Comparison of ENCODE assay signal across 8 cellular contexts in genomic region chr12:108854055-108854452, GRCh38. TPM values are rescaled to one million over a fixed set of nuclear protein-coding genes. Genes with fewer than 3 reads are reported as not detected.
DNase-seq lines count a peak whose midpoint lies in the region; ATAC-seq and TF ChIP-seq lines count a peak whose summit lies in the region.

No MANE protein-coding gene starts in this region.

- no peak for ATAC-seq in activated T-cell treated with anti-CD3 and anti-CD28 coated beads, Interleukin-2, amount 50 U/mL, for 4 hours
- peak; percentile 26 for ATAC-seq in left lung
- peak; percentile 12 for ATAC-seq in upper lobe of right lung
- no peak for ATAC-seq in HG03342 (IDR thresholded peaks at IDR 0.05; ENCODE audit: unreplicated experiment)

- no peak overlapping the region for H3K27ac Mint-ChIP-seq in glutamatergic neuron (ENCODE audit: unreplicated experiment)

- H3K4me3 ChIP-seq in adipocyte (ENCODE audit: low read length), result peak overlapping the region; percentile 97
- peak overlapping the region in 1 of 2 donors; percentile 1 for H3K4me3 ChIP-seq in left lung
- peak overlapping the region; percentile 5 for H3K4me3 ChIP-seq in upper lobe of right lung

- peaks cover 8% of the 10 kb centered on the region for H3K36me3 Mint-ChIP-seq in activated T-cell treated with anti-CD3 and anti-CD28 coated beads, Interleukin-2, amount 50 U/mL, for 4 hours (ENCODE audit: insufficient read depth)
- H3K36me3 Mint-ChIP-seq in glutamatergic neuron (ENCODE audit: unreplicated experiment), result peaks cover 10% of the 10 kb centered on the region

- H3K4me1 ChIP-seq in adipocyte (ENCODE audit: control insufficient read depth, insufficient read depth, low read length) (peaks cover 69% of the 10 kb centered on the region), left lung (peaks cover 61 to 84% of the 10 kb centered on the region in 2 donors), upper lobe of right lung (peaks cover 69% of the 10 kb centered on the region)

- H3K27ac ChIP-seq in left lung, result peak overlapping the region; percentile 88 to 92
- peak overlapping the region; percentile 94 for H3K27ac ChIP-seq in upper lobe of right lung

- H3K36me3 ChIP-seq in adipocyte (ENCODE audit: control insufficient read depth, insufficient read depth, low read length, severe bottlenecking) (peaks cover 22% of the 10 kb centered on the region), left lung (peaks cover 0 to 4% of the 10 kb centered on the region in 2 donors), upper lobe of right lung (peaks cover 11% of the 10 kb centered on the region)

- no peak for DNase-seq in activated T-cell treated with anti-CD3 and anti-CD28 coated beads, Interleukin-2, amount 50 U/mL, for 4 hours
- DNase-seq in activated T-cell treated with anti-CD3 and anti-CD28 coated beads for 4 hours, result no peak
- peak; percentile 90 for DNase-seq in adipocyte (ENCODE audit: low read depth)
- no peak for DNase-seq in left lung
- no peak for DNase-seq in upper lobe of right lung
- no peak for DNase-seq in glutamatergic neuron
- DNase-seq in T-helper 1 cell, result no peak

- peak overlapping the region; percentile 5 for H3K4me3 Mint-ChIP-seq in activated T-cell treated with anti-CD3 and anti-CD28 coated beads, Interleukin-2, amount 50 U/mL, for 4 hours
- H3K4me3 Mint-ChIP-seq in glutamatergic neuron (ENCODE audit: unreplicated experiment), result no peak overlapping the region

- no peaks in the 10 kb centered on the region for H3K27me3 Mint-ChIP-seq in activated T-cell treated with anti-CD3 and anti-CD28 coated beads, Interleukin-2, amount 50 U/mL, for 4 hours (ENCODE audit: low read depth)
- peaks cover 11% of the 10 kb centered on the region for H3K27me3 Mint-ChIP-seq in glutamatergic neuron (ENCODE audit: unreplicated experiment)

- H3K4me1 Mint-ChIP-seq in activated T-cell treated with anti-CD3 and anti-CD28 coated beads, Interleukin-2, amount 50 U/mL, for 4 hours (ENCODE audit: low read depth), result peaks cover 35% of the 10 kb centered on the region
- peaks cover 21% of the 10 kb centered on the region for H3K4me1 Mint-ChIP-seq in glutamatergic neuron (ENCODE audit: low read depth, unreplicated experiment)

- TF ChIP-seq CTCF in left lung (IDR thresholded peaks at IDR 0.05) (peak; percentile 23 to 32), upper lobe of right lung (IDR thresholded peaks at IDR 0.05) (peak; percentile 52), glutamatergic neuron (IDR thresholded peaks at IDR 0.05; ENCODE audit: partially characterized antibody, unreplicated experiment) (no peak)

- H3K9ac ChIP-seq in adipocyte (ENCODE audit: low read length), result peak overlapping the region; percentile 67

- no peaks in the 10 kb centered on the region for H3K9me3 Mint-ChIP-seq in activated T-cell treated with anti-CD3 and anti-CD28 coated beads, Interleukin-2, amount 50 U/mL, for 4 hours
- H3K9me3 Mint-ChIP-seq in glutamatergic neuron (ENCODE audit: unreplicated experiment), result peaks cover 18% of the 10 kb centered on the region

- H3K27me3 ChIP-seq in adipocyte (replicated peaks; ENCODE audit: control insufficient read depth, insufficient read depth, low read length) (no peaks in the 10 kb centered on the region), left lung (no peaks in the 10 kb centered on the region), upper lobe of right lung (no peaks in the 10 kb centered on the region)

- intact Hi-C loops in left lung (cut with DNase I), result no loop called here
- intact Hi-C loops in upper lobe of right lung (cut with DNase I), result no loop called here

- H3K9me3 ChIP-seq in adipocyte (ENCODE audit: control insufficient read depth, low read length), result no peaks in the 10 kb centered on the region
- no peaks in the 10 kb centered on the region for H3K9me3 ChIP-seq in left lung
- no peaks in the 10 kb centered on the region for H3K9me3 ChIP-seq in upper lobe of right lung

RNA-seq across cellular contexts. Expression of gene SSH1, which starts 3.3 kb away (rescaled TPM):
- 10 to 100 TPM; 17.0 to 20.7 (median 18.2) TPM for total RNA-seq in activated T-cell treated with anti-CD3 and anti-CD28 coated beads, Interleukin-2, amount 50 U/mL, for 4 hours
- total RNA-seq in left lung (10 to 100 TPM; 43.5 to 48.8 TPM), upper lobe of right lung (46.0 TPM), glutamatergic neuron (ENCODE audit: unreplicated experiment) (28.2 TPM)

RNA-seq across cellular contexts. Expression of gene DAO, which starts 25.8 kb away (rescaled TPM):
- total RNA-seq in activated T-cell treated with anti-CD3 and anti-CD28 coated beads, Interleukin-2, amount 50 U/mL, for 4 hours, result not detected
- total RNA-seq in left lung, result not detected
- 0.26 TPM for total RNA-seq in upper lobe of right lung
- total RNA-seq in glutamatergic neuron (ENCODE audit: unreplicated experiment), result not detected

Comparison
In these comparisons a context has a peak if more than half of its experiments do, and no peak if none do; other contexts are left out.
1. ATAC-seq: peak in left lung (single experiment) and upper lobe of right lung (single experiment); none in activated T-cell treated with anti-CD3 and anti-CD28 coated beads, Interleukin-2, amount 50 U/mL, for 4 hours (0 of 2) and HG03342 (single experiment).